ENCODE assay signal across 30 cellular contexts in the genomic region with DNA sequence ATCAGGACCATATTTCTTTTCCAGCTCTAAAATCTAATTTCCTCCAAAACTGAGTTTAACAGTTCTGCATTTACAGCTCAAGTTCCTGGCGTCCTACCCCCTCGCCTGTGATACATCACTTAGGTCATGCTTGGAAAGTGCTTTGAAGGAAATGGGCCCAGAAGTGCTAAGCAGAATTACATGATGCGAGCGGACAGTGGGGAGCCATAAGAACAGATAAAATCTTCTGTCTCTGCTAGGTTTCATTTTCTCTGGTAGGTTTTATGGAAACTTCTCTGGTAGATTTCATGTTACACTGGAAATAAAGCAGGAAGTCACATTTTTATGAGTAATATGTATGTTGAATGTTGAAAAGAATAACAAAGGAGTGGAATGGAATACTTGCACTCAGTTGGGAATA.
DNase-seq lines count a peak whose midpoint lies in the region; ATAC-seq and TF ChIP-seq lines count a peak whose summit lies in the region.
"Had no signal": no experiment of that assay in that cellular context is flagged by ENCODE, and none has a peak within 500 bp of the region (broad histone marks: within the 10 kb centered on the region; RNA-seq: fewer than 3 reads in every experiment).

No MANE protein-coding gene starts in this region.

- H3K4me1 ChIP-seq in left ventricle myocardium inferior = no peaks in the 10 kb centered on the region
- H3K4me1 ChIP-seq in mesenchymal stem cell (ENCODE audit: control insufficient read depth, insufficient read depth, low read depth, low read length) = no peaks in the 10 kb centered on the region
- no peaks in the 10 kb centered on the region for H3K4me1 ChIP-seq in colonic mucosa
- H3K4me1 ChIP-seq: heart right ventricle, Peyer's patch, SJSA1, thyroid gland had no signal

- no peak overlapping the region for H3K14ac ChIP-seq in mesenchymal stem cell (ENCODE audit: low read length in 2 of 2)

- H3K27ac ChIP-seq in left ventricle myocardium inferior (replicated peaks) (no peak overlapping the region), mesenchymal stem cell (ENCODE audit: low read length, poor library complexity, severe bottlenecking) (no peak overlapping the region), colonic mucosa (no peak overlapping the region)
- H3K27ac ChIP-seq: Peyer's patch, SJSA1, thyroid gland, VCaP had no signal

- no peak overlapping the region for H3K18ac ChIP-seq in mesenchymal stem cell (ENCODE audit: low read depth in 1 of 2, low read length in 2 of 2)

- no peak overlapping the region for H2AFZ ChIP-seq in mesenchymal stem cell (ENCODE audit: low read depth, low read length)
- H2AFZ ChIP-seq: GM23338 had no signal

- H3K4me2 ChIP-seq in mesenchymal stem cell (ENCODE audit: low read length, poor library complexity, severe bottlenecking) = no peak overlapping the region
- H3K4me2 ChIP-seq: GM23338 had no signal

- no peak overlapping the region for H2BK120ac ChIP-seq in mesenchymal stem cell (ENCODE audit: low read depth, low read length)

- WGBS in mesenchymal stem cell = 57% methylated on average over 4 of the region's 4 CpGs

- H3K9me3 ChIP-seq in left ventricle myocardium inferior (replicated peaks) (no peaks in the 10 kb centered on the region), mesenchymal stem cell (ENCODE audit: control insufficient read depth, low read length) (no peaks in the 10 kb centered on the region), colonic mucosa (no peaks in the 10 kb centered on the region)
- H3K9me3 ChIP-seq: Peyer's patch, SJSA1, thyroid gland had no signal

- H4K8ac ChIP-seq in mesenchymal stem cell (ENCODE audit: low read length) = no peak overlapping the region

- no peaks in the 10 kb centered on the region for H3K79me1 ChIP-seq in mesenchymal stem cell (replicated peaks; ENCODE audit: low read length, poor library complexity, severe bottlenecking)

- no peak overlapping the region for H3K4ac ChIP-seq in mesenchymal stem cell (ENCODE audit: low read depth in 1 of 2, low read length in 2 of 2)

- intact Hi-C loops in Right ventricle myocardium superior (cut with DNase I) (no loop called here), left ventricle myocardium inferior (cut with micrococcal nuclease) (no loop called here), colonic mucosa (cut with DNase I) (no loop called here)

- H3K4me3 ChIP-seq in left ventricle myocardium inferior (no peak overlapping the region), mesenchymal stem cell (ENCODE audit: insufficient read depth in 1 of 2, low read depth in 1 of 2, low read length in 2 of 2) (no peak overlapping the region), colonic mucosa (no peak overlapping the region)
- H3K4me3 ChIP-seq: GM23338, heart right ventricle, Peyer's patch, SJSA1, thyroid gland had no signal

- no peak overlapping the region for H2AK5ac ChIP-seq in mesenchymal stem cell (ENCODE audit: low read length, severe bottlenecking)

- H4K91ac ChIP-seq in mesenchymal stem cell (ENCODE audit: low read length) = no peak overlapping the region

- no peak for DNase-seq in Right ventricle myocardium superior
- no peak for DNase-seq in left ventricle myocardium inferior
- peak; percentile 70 to 76 for DNase-seq in dermis microvascular lymphatic vessel endothelial cell (ENCODE audit: low read depth in 2 of 2)
- peak; percentile 30 for DNase-seq in mesenchymal stem cell
- DNase-seq in NCI-H1105 treated with DMSO at 0.1 percent for 48 hours (lab: John Stamatoyannopoulos, UW) = no peak
- no peak for DNase-seq in colonic mucosa
- no peak for DNase-seq in activated T-cell treated with anti-CD3 and anti-CD28 coated beads, Interleukin-2, amount 50 U/mL, for 4 hours
- DNase-seq: 8988T; activated CD4-positive, alpha-beta T cell treated with anti-CD3 and anti-CD28 coated beads, Interleukin-2, amount 10 ng/mL, durations not matched to agents 24 days and 14 days; COR-L47; DMS79 treated with DMSO at 0.1 percent for 48 hours; endodermal cell; heart right ventricle; left colon; midbrain; natural killer cell; NCI-H1436 treated with DMSO at 0.1 percent for 48 hours; NCI-H510A treated with DMSO at 0.1 percent for 48 hours; NK-92 treated with Interleukin-12 subunit alpha and Interleukin-12 subunit beta, amount 100 ng/mL, for 24 hours; Peyer's patch; small intestine; T-helper 17 cell; thyroid gland had no signal

- no peak overlapping the region for H2BK15ac ChIP-seq in mesenchymal stem cell (ENCODE audit: low read depth, poor library complexity, severe bottlenecking)

- H3K4me3 Mint-ChIP-seq in activated T-cell treated with anti-CD3 and anti-CD28 coated beads, Interleukin-2, amount 50 U/mL, for 4 hours = no peak overlapping the region
- H3K4me3 Mint-ChIP-seq: activated CD4-positive, alpha-beta T cell treated with anti-CD3 and anti-CD28 coated beads, Interleukin-2, amount 10 ng/mL, durations not matched to agents 24 days and 14 days; activated naive CD8-positive, alpha-beta T cell; activated T-helper 17 cell treated with anti-CD3 and anti-CD28 coated beads, Interleukin-2, amount 50 U/mL, for 72 hours; endodermal cell; GM23338; natural killer cell; stimulated activated memory B cell treated with anti-CD40 and anti-IgM and Interleukin-4, amounts not matched to agents 10 μg/mL and 1 μg/mL and 100 μg/mL, for 72 hours; T-helper 17 cell had no signal

- H3K27me3 ChIP-seq in left ventricle myocardium inferior (ENCODE audit: low read depth) = no peaks in the 10 kb centered on the region
- no peaks in the 10 kb centered on the region for H3K27me3 ChIP-seq in mesenchymal stem cell (ENCODE audit: control insufficient read depth in 1 of 2, insufficient read depth in 1 of 2, low read length in 2 of 2)
- no peaks in the 10 kb centered on the region for H3K27me3 ChIP-seq in colonic mucosa
- H3K27me3 ChIP-seq: heart right ventricle, Peyer's patch, SJSA1, thyroid gland had no signal

- H3K9me3 Mint-ChIP-seq in activated T-cell treated with anti-CD3 and anti-CD28 coated beads, Interleukin-2, amount 50 U/mL, for 4 hours = peaks cover 4% of the 10 kb centered on the region
- H3K9me3 Mint-ChIP-seq: activated T-helper 17 cell treated with anti-CD3 and anti-CD28 coated beads, Interleukin-2, amount 50 U/mL, for 72 hours; endodermal cell; GM23338 had no signal

- ATAC-seq in Right ventricle myocardium superior (ENCODE audit: poor library complexity) (peak; percentile 38), HG03139 (IDR thresholded peaks at IDR 0.05; ENCODE audit: unreplicated experiment) (no peak)
- ATAC-seq in activated T-cell treated with anti-CD3 and anti-CD28 coated beads, Interleukin-2, amount 50 U/mL, for 4 hours = no peak
- ATAC-seq: activated T-helper 17 cell treated with anti-CD3 and anti-CD28 coated beads, Interleukin-2, amount 50 U/mL, for 72 hours; GM23338; left colon; natural killer cell; stimulated activated memory B cell treated with anti-CD40 and anti-IgM and Interleukin-4, amounts not matched to agents 10 μg/mL and 1 μg/mL and 100 μg/mL, for 72 hours; T-helper 17 cell had no signal

- no peaks in the 10 kb centered on the region for H3K36me3 Mint-ChIP-seq in activated T-cell treated with anti-CD3 and anti-CD28 coated beads, Interleukin-2, amount 50 U/mL, for 4 hours (ENCODE audit: insufficient read depth)
- H3K36me3 Mint-ChIP-seq: activated naive CD8-positive, alpha-beta T cell had no signal

- no peak overlapping the region for H3K23ac ChIP-seq in mesenchymal stem cell (ENCODE audit: low read length in 2 of 2)

- H3K36me3 ChIP-seq in left ventricle myocardium inferior (no peaks in the 10 kb centered on the region), mesenchymal stem cell (ENCODE audit: control insufficient read depth in 1 of 2, insufficient read depth in 2 of 2, low read depth in 1 of 2, low read length in 2 of 2) (no peaks in the 10 kb centered on the region), colonic mucosa (no peaks in the 10 kb centered on the region)
- H3K36me3 ChIP-seq: heart right ventricle, Peyer's patch, SJSA1, thyroid gland had no signal

- H3K27me3 Mint-ChIP-seq in activated T-cell treated with anti-CD3 and anti-CD28 coated beads, Interleukin-2, amount 50 U/mL, for 4 hours (ENCODE audit: low read depth) = no peaks in the 10 kb centered on the region
- H3K27me3 Mint-ChIP-seq: stimulated activated memory B cell treated with anti-CD40 and anti-IgM and Interleukin-4, amounts not matched to agents 10 μg/mL and 1 μg/mL and 100 μg/mL, for 72 hours; T-helper 17 cell had no signal

- H2BK5ac ChIP-seq in mesenchymal stem cell (ENCODE audit: low read depth, low read length, poor library complexity, severe bottlenecking) = no peak overlapping the region

- no peaks in the 10 kb centered on the region for H3K4me1 Mint-ChIP-seq in activated T-cell treated with anti-CD3 and anti-CD28 coated beads, Interleukin-2, amount 50 U/mL, for 4 hours (ENCODE audit: low read depth)
- H3K4me1 Mint-ChIP-seq: activated CD4-positive, alpha-beta T cell treated with anti-CD3 and anti-CD28 coated beads, Interleukin-2, amount 10 ng/mL, durations not matched to agents 24 days and 14 days; activated T-helper 17 cell treated with anti-CD3 and anti-CD28 coated beads, Interleukin-2, amount 50 U/mL, for 72 hours; endodermal cell; GM23338; natural killer cell; stimulated activated memory B cell treated with anti-CD40 and anti-IgM and Interleukin-4, amounts not matched to agents 10 μg/mL and 1 μg/mL and 100 μg/mL, for 72 hours; T-helper 17 cell had no signal

- H2BK12ac ChIP-seq in mesenchymal stem cell (ENCODE audit: low read length in 2 of 2) = no peak overlapping the region

- H3K9ac ChIP-seq in mesenchymal stem cell (ENCODE audit: low read length) (peak overlapping the region; percentile 69), colonic mucosa (ENCODE audit: low read depth in 2 of 2, low read length in 2 of 2) (no peak overlapping the region)

- TF ChIP-seq CTCF in left ventricle myocardium inferior (IDR thresholded peaks at IDR 0.05; ENCODE audit: borderline replicate concordance) (no peak), colonic mucosa (IDR thresholded peaks at IDR 0.05) (no peak)

Comparison
In these comparisons a context has a peak if more than half of its experiments do, and no peak if none do; other contexts are left out.
1. DNase-seq: peak in dermis microvascular lymphatic vessel endothelial cell (2 of 2) and mesenchymal stem cell (single experiment); none in Right ventricle myocardium superior (single experiment), left ventricle myocardium inferior (single experiment), NCI-H1105 treated with DMSO at 0.1 percent for 48 hours (single experiment), colonic mucosa (single experiment) and activated T-cell treated with anti-CD3 and anti-CD28 coated beads, Interleukin-2, amount 50 U/mL, for 4 hours (single experiment).